14 cellular contexts compared by ENCODE assay signal in the genomic region with DNA sequence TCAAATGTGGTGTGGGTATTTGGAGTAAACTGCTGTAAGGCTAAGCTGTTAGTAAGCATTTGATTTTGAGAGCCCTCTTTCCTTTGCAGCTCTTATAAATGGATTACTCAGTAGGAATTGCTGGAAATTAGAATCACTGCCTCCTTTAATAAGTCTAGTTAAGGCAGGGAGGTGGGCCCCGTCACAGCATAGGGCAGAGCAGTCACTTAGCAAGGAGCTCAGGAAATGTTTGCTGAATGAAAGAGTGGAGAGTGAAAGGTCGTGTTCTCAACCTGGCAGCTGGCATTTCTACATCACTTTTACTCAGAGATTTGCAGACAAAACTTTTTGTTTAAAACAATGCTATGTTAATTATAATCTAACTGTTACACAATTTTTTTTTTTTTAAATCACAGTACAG. TPM values are rescaled to one million over a fixed set of nuclear protein-coding genes. Genes with fewer than 3 reads are reported as not detected.
A peak's percentile ranks its signal among the peaks of the same experiment; 100 is the strongest.
DNase-seq lines count a peak whose midpoint lies in the region; ATAC-seq, FAIRE-seq and TF ChIP-seq lines count a peak whose summit lies in the region.
"Had no signal": no experiment of that assay in that cellular context is flagged by ENCODE, and none has a peak within 500 bp of the region (broad histone marks: within the 10 kb centered on the region; RNA-seq: fewer than 3 reads in every experiment).

No MANE protein-coding gene starts in this region.

- H3K27ac ChIP-seq in CD4-positive, alpha-beta T cell (ENCODE audit: low read depth, low read length): no peak overlapping the region
- H3K27ac ChIP-seq in H9 (ENCODE audit: insufficient read length, low read depth, low read length) (no peak overlapping the region), neuronal stem cell (replicated peaks; ENCODE audit: low read length) (no peak overlapping the region), pancreas (no peak overlapping the region)
- no peak overlapping the region for H3K27ac ChIP-seq in naive thymus-derived CD4-positive, alpha-beta T cell (ENCODE audit: low read depth, low read length)
- H3K27ac ChIP-seq: C4-2B, SK-N-MC had no signal

- H3K79me1 ChIP-seq in H9 (ENCODE audit: insufficient read depth, low read depth, low read length, poor library complexity, severe bottlenecking) (no peaks in the 10 kb centered on the region), neuronal stem cell (ENCODE audit: low read depth, low read length) (no peaks in the 10 kb centered on the region)

- peaks cover 56% of the 10 kb centered on the region for H3K36me3 Mint-ChIP-seq in CD4-positive, alpha-beta T cell (ENCODE audit: low read depth)
- H3K36me3 Mint-ChIP-seq in H9 (ENCODE audit: insufficient read depth in 1 of 3, low read depth in 3 of 3) (peaks cover 9 to 19% (median 14%) of the 10 kb centered on the region in 3 experiments; a peak in 6 of 7 replicates), WTC11 (peaks cover 2% of the 10 kb centered on the region)
- H3K36me3 Mint-ChIP-seq in naive thymus-derived CD4-positive, alpha-beta T cell: peaks cover 0 to 31% (median 16%) of the 10 kb centered on the region in 5 donors

- H3K4me3 Mint-ChIP-seq in CD4-positive, alpha-beta T cell: peak overlapping the region; percentile 36
- H3K4me3 Mint-ChIP-seq in H9: no peak overlapping the region
- no peak overlapping the region for H3K4me3 Mint-ChIP-seq in WTC11
- H3K4me3 Mint-ChIP-seq in naive thymus-derived CD4-positive, alpha-beta T cell: peak overlapping the region in 9 of 10 donors; percentile 22 to 72 (median 44)

- CTCF ChIA-PET in CD4-positive, alpha-beta T cell (lab: Charles Lee): interaction anchor here (1.0 to 16.8 kb wide), 6 partner anchors 6 to 25 kb away, joined by 3 to 187 read pairs (median 3); a partner anchor contains a TSS
- CTCF ChIA-PET in WTC11 (lab: Charles Lee): interaction anchor here (0.6 to 3.6 kb wide), 6 partner anchors 9 to 325 kb away, joined by 3 to 33 read pairs (median 3); no protein-coding TSS in a partner anchor
- CTCF ChIA-PET in naive thymus-derived CD4-positive, alpha-beta T cell (lab: Charles Lee): interaction anchor here (0.6 to 5.3 kb wide), 6 partner anchors 9 to 80 kb away, joined by 4 to 41 read pairs (median 5); no protein-coding TSS in a partner anchor

- H2BK120ac ChIP-seq in H9 (ENCODE audit: low read depth, low read length, poor library complexity, severe bottlenecking) (no peak overlapping the region), neuronal stem cell (ENCODE audit: low read depth, low read length) (no peak overlapping the region)

- H3K4me1 Mint-ChIP-seq in CD4-positive, alpha-beta T cell (ENCODE audit: low read depth): peaks cover 86% of the 10 kb centered on the region
- peaks cover 69 to 78% of the 10 kb centered on the region in 2 experiments for H3K4me1 Mint-ChIP-seq in H9
- H3K4me1 Mint-ChIP-seq in WTC11: peaks cover 80% of the 10 kb centered on the region
- H3K4me1 Mint-ChIP-seq in naive thymus-derived CD4-positive, alpha-beta T cell: peaks cover 19 to 96% (median 91%) of the 10 kb centered on the region in 7 donors

- no peak overlapping the region for H3K4ac ChIP-seq in H9 (ENCODE audit: low read depth, low read length)
- no peak overlapping the region for H3K4ac ChIP-seq in neuronal stem cell (ENCODE audit: low read length)

- H3K23me2 ChIP-seq in H9 (ENCODE audit: insufficient read length, low read depth, low read length, poor library complexity, severe bottlenecking): no peaks in the 10 kb centered on the region

- H2AFZ ChIP-seq in H9 (ENCODE audit: low read length) (no peak overlapping the region), neuronal stem cell (ENCODE audit: low read length) (no peak overlapping the region)

- ATAC-seq in CD4-positive, alpha-beta T cell (ENCODE audit: poor library complexity): no peak
- no peak for ATAC-seq in WTC11
- ATAC-seq in naive thymus-derived CD4-positive, alpha-beta T cell: no peak
- ATAC-seq in GM19023 (IDR thresholded peaks at IDR 0.05; ENCODE audit: unreplicated experiment): no peak
- no peak for ATAC-seq in pancreas

- POLR2A ChIA-PET in CD4-positive, alpha-beta T cell (lab: Charles Lee): interaction anchor here (0.7 to 2.3 kb wide), 5 partner anchors 9 to 51 kb away, joined by 3 to 15 read pairs (median 4); a partner anchor contains a TSS
- POLR2A ChIA-PET in WTC11 (lab: Charles Lee): interaction anchor here (1.3 kb wide), 1 partner anchor 12 kb away, joined by 4 read pairs; no protein-coding TSS in a partner anchor
- POLR2A ChIA-PET in naive thymus-derived CD4-positive, alpha-beta T cell (lab: Charles Lee): interaction anchor here (1.2 to 33.2 kb wide), 2 partner anchors 8 to 18 kb away, joined by 6 to 862 read pairs; a partner anchor contains a TSS

- H3K9me3 Mint-ChIP-seq in CD4-positive, alpha-beta T cell: no peaks in the 10 kb centered on the region
- no peaks in the 10 kb centered on the region for H3K9me3 Mint-ChIP-seq in H9
- no peaks in the 10 kb centered on the region for H3K9me3 Mint-ChIP-seq in WTC11
- no peaks in the 10 kb centered on the region for H3K9me3 Mint-ChIP-seq in naive thymus-derived CD4-positive, alpha-beta T cell

- no CpG with 5 or more reads among the region's 2 CpGs for WGBS in H9 (ENCODE audit: extremely low coverage, insufficient read length, low lambda C conversion rate)
- WGBS in neuronal stem cell (ENCODE audit: extremely low coverage in 2 of 2, insufficient read length in 2 of 2, insufficient replicate concordance in 1 of 2), 2 donors: no CpG with 5 or more reads among the region's 2 CpGs
- 31 to 44% methylated on average over 2 of the region's 2 CpGs for WGBS in pancreas, 2 donors

- H3T11ph ChIP-seq in H9 (ENCODE audit: low read length): no peak overlapping the region

- no peak for FAIRE-seq in pancreas (lab: Jason Lieb, UNC)

- no peaks in the 10 kb centered on the region for H3K27me3 ChIP-seq in CD4-positive, alpha-beta T cell (ENCODE audit: control insufficient read depth, insufficient read depth, low read length)
- H3K27me3 ChIP-seq in H9 (ENCODE audit: insufficient read depth, low read length) (no peaks in the 10 kb centered on the region), neuronal stem cell (ENCODE audit: control insufficient read depth in 3 of 3, insufficient read depth in 3 of 3, low read depth in 1 of 3, low read length in 3 of 3) (no peaks in the 10 kb centered on the region), pancreas (no peaks in the 10 kb centered on the region)
- no peaks in the 10 kb centered on the region for H3K27me3 ChIP-seq in naive thymus-derived CD4-positive, alpha-beta T cell (ENCODE audit: control insufficient read depth in 2 of 2, insufficient read depth in 2 of 2, low read length in 2 of 2)

- intact Hi-C loops in CD4-positive, alpha-beta T cell (cut with DNase I, micrococcal nuclease): no loop called here
- intact Hi-C loops in naive thymus-derived CD4-positive, alpha-beta T cell (cut with micrococcal nuclease): no loop called here
- intact Hi-C loops in pancreas (cut with DNase I): no loop called here

- no peak overlapping the region for H2AK5ac ChIP-seq in H9 (ENCODE audit: insufficient read length, low read length)
- no peak overlapping the region for H2AK5ac ChIP-seq in neuronal stem cell (ENCODE audit: low read depth, low read length)

- no peak for TF ChIP-seq CTCF in CD4-positive, alpha-beta T cell (IDR thresholded peaks at IDR 0.05)
- TF ChIP-seq CTCF in H9 (conservative IDR thresholded peaks at IDR 0.05): no peak
- TF ChIP-seq CTCF in WTC11 (IDR thresholded peaks at IDR 0.05): no peak
- no peak for TF ChIP-seq CTCF in pancreas (IDR thresholded peaks at IDR 0.05)

- H2BK15ac ChIP-seq in H9 (ENCODE audit: low read depth, low read length) (no peak overlapping the region), neuronal stem cell (ENCODE audit: low read length) (no peak overlapping the region)

- H3K14ac ChIP-seq in H9 (ENCODE audit: insufficient read depth, low read length) (no peak overlapping the region), neuronal stem cell (ENCODE audit: low read length) (no peak overlapping the region)

- H3K4me2 ChIP-seq in H9 (ENCODE audit: insufficient read depth, insufficient read length, low read length) (no peak overlapping the region), neuronal stem cell (ENCODE audit: insufficient read depth, low read length, poor library complexity, severe bottlenecking) (no peak overlapping the region)

- peak overlapping the region; percentile 19 for H3K27ac Mint-ChIP-seq in CD4-positive, alpha-beta T cell
- H3K27ac Mint-ChIP-seq in H9 (peak overlapping the region in 2 of 3 experiments; percentile 71 to 96; a peak in 4 of 7 replicates), WTC11 (peak overlapping the region; percentile 22; the same call in 1 of the 2 replicates)
- H3K27ac Mint-ChIP-seq in naive thymus-derived CD4-positive, alpha-beta T cell: peak overlapping the region in 8 of 9 donors; percentile 8 to 88 (median 76)

- no peak overlapping the region for H2BK5ac ChIP-seq in H9 (ENCODE audit: insufficient read length, low read length)
- no peak overlapping the region for H2BK5ac ChIP-seq in neuronal stem cell (ENCODE audit: low read length)

- peaks cover 0 to 15% (median 0%) of the 10 kb centered on the region in 3 experiments for H3K36me3 ChIP-seq in naive thymus-derived CD4-positive, alpha-beta T cell (ENCODE audit: control insufficient read depth in 2 of 3, insufficient read depth in 3 of 3, low read length in 3 of 3)
- no peaks in the 10 kb centered on the region for H3K36me3 ChIP-seq in neuronal stem cell (replicated peaks in 1 of 2; ENCODE audit: control insufficient read depth in 2 of 2, insufficient read depth in 2 of 2, low read length in 2 of 2)
- no peaks in the 10 kb centered on the region for H3K36me3 ChIP-seq in pancreas

- no peak for DNase-seq in CD4-positive, alpha-beta T cell
- DNase-seq in H9 (no peak), WTC11 (ENCODE audit: low spot score) (no peak), neuronal stem cell (ENCODE audit: low spot score) (no peak), pancreas (no peak)
- DNase-seq in naive thymus-derived CD4-positive, alpha-beta T cell: no peak
- DNase-seq: KBM-7, NCI-H1417 treated with DMSO at 0.1 percent for 48 hours, NCI-H1930, NCI-H446, Right ventricle myocardium superior had no signal

- no peak overlapping the region for H3K9ac ChIP-seq in H9 (ENCODE audit: extremely low read depth, insufficient read length, low read length)
- H3K9ac ChIP-seq in neuronal stem cell (ENCODE audit: low read depth, low read length, poor library complexity): no peak overlapping the region

- H3K18ac ChIP-seq in H9 (ENCODE audit: insufficient read length, low read depth, low read length) (no peak overlapping the region), neuronal stem cell (ENCODE audit: low read length) (no peak overlapping the region)

- no peak overlapping the region for H2BK20ac ChIP-seq in H9 (ENCODE audit: low read depth, low read length, poor library complexity, severe bottlenecking)

- no peak overlapping the region for H3K23ac ChIP-seq in H9 (ENCODE audit: insufficient read length, low read depth, low read length)
- H3K23ac ChIP-seq in neuronal stem cell (ENCODE audit: low read depth, low read length, poor library complexity): no peak overlapping the region

- H2BK12ac ChIP-seq in H9 (ENCODE audit: insufficient read length, low read depth, low read length) (no peak overlapping the region), neuronal stem cell (ENCODE audit: low read length) (no peak overlapping the region)

- H4K8ac ChIP-seq in H9 (replicated peaks; ENCODE audit: insufficient read length, low read depth, low read length) (no peak overlapping the region), neuronal stem cell (ENCODE audit: low read depth, low read length) (no peak overlapping the region)

- H4K20me1 ChIP-seq in H9 (ENCODE audit: control insufficient read depth, insufficient read depth, insufficient read length): no peaks in the 10 kb centered on the region

- no peak overlapping the region for H3K4me3 ChIP-seq in naive thymus-derived CD4-positive, alpha-beta T cell (ENCODE audit: low read length)
- H3K4me3 ChIP-seq in neuronal stem cell (ENCODE audit: low read length in 2 of 2) (no peak overlapping the region), pancreas (no peak overlapping the region)
- H3K4me3 ChIP-seq: SK-N-MC had no signal

- H3K4me1 ChIP-seq in H9 (ENCODE audit: insufficient read depth, low read length) (peaks cover 21% of the 10 kb centered on the region), neuronal stem cell (ENCODE audit: control insufficient read depth in 2 of 2, insufficient read depth in 1 of 2, low read depth in 1 of 2, low read length in 2 of 2) (peaks cover 4 to 16% of the 10 kb centered on the region in 2 donors), pancreas (peaks cover 20 to 33% (median 25%) of the 10 kb centered on the region in 3 donors)
- peaks cover 3 to 79% of the 10 kb centered on the region in 2 donors for H3K4me1 ChIP-seq in naive thymus-derived CD4-positive, alpha-beta T cell (ENCODE audit: control insufficient read depth in 2 of 2, insufficient read depth in 2 of 2, low read length in 2 of 2)

- H3K56ac ChIP-seq in H9 (ENCODE audit: insufficient read length, low read depth, low read length): no peak overlapping the region

- peaks cover 8% of the 10 kb centered on the region for H3K79me2 ChIP-seq in H9 (ENCODE audit: insufficient read depth, low read length)

- H3K9me3 ChIP-seq in CD4-positive, alpha-beta T cell (ENCODE audit: control insufficient read depth, low read length): no peaks in the 10 kb centered on the region
- H3K9me3 ChIP-seq in H9 (ENCODE audit: control insufficient read depth, low read depth, low read length): no peaks in the 10 kb centered on the region
- no peaks in the 10 kb centered on the region for H3K9me3 ChIP-seq in naive thymus-derived CD4-positive, alpha-beta T cell (ENCODE audit: control insufficient read depth in 2 of 3, low read length in 3 of 3)
- H3K9me3 ChIP-seq in neuronal stem cell (replicated peaks in 1 of 2; ENCODE audit: control insufficient read depth in 2 of 2, insufficient read depth in 1 of 2, low read depth in 1 of 2, low read length in 2 of 2): no peaks in the 10 kb centered on the region
- no peaks in the 10 kb centered on the region for H3K9me3 ChIP-seq in pancreas

- H4K91ac ChIP-seq in H9 (ENCODE audit: insufficient read length, low read depth, low read length): no peak overlapping the region
- no peak overlapping the region for H4K91ac ChIP-seq in neuronal stem cell (ENCODE audit: low read depth, low read length, poor library complexity)

- H4K5ac ChIP-seq in H9 (ENCODE audit: insufficient read length, low read depth, low read length): no peak overlapping the region

- no peaks in the 10 kb centered on the region for H3K27me3 Mint-ChIP-seq in CD4-positive, alpha-beta T cell
- H3K27me3 Mint-ChIP-seq in H9 (ENCODE audit: low read depth) (no peaks in the 10 kb centered on the region), WTC11 (ENCODE audit: low read depth) (no peaks in the 10 kb centered on the region)
- peaks cover 0 to 18% (median 0%) of the 10 kb centered on the region in 5 donors for H3K27me3 Mint-ChIP-seq in naive thymus-derived CD4-positive, alpha-beta T cell

RNA-seq across cellular contexts. Expression of a gene that starts 25.5 kb away (rescaled TPM):
- 10 to 100 TPM; 53.5 to 58.0 TPM for total RNA-seq in CD4-positive, alpha-beta T cell
- total RNA-seq in H9 (2021) (78.3 and 78.9 TPM in 2 replicates), WTC11 (2021) (78.8 to 83.6 TPM (median 82.4 TPM) in 3 replicates), pancreas (10 to 100 TPM; 50.7 to 92.7 (median 58.3) TPM)
- 100 to 1,000 TPM in 4 of 5 experiments, 10 to 100 TPM in 1; 13.1 to 179 (median 135) TPM for total RNA-seq in naive thymus-derived CD4-positive, alpha-beta T cell
- 100 to 1,000 TPM in 1 of 2 donors, 10 to 100 TPM in 1; 98.9 to 102 TPM for polyA plus RNA-seq in naive thymus-derived CD4-positive, alpha-beta T cell
- 18.3 TPM for polyA plus RNA-seq in neuronal stem cell (2013, experiment 1 of 2)
- polyA plus RNA-seq in neuronal stem cell (2013, experiment 2 of 2): 18.0 TPM
- polyA plus RNA-seq in pancreas: 10 to 100 TPM; 14.7 to 23.8 TPM

Comparison
In these comparisons a context has a peak if more than half of its experiments do, and no peak if none do; other contexts are left out.
1. H3K27ac Mint-ChIP-seq: peak in every context shown above with its lines; median percentile 84 in H9; 76 in naive thymus-derived CD4-positive, alpha-beta T cell; 22 in WTC11; 19 in CD4-positive, alpha-beta T cell.
2. H3K4me3 Mint-ChIP-seq: peak in CD4-positive, alpha-beta T cell (single experiment) and naive thymus-derived CD4-positive, alpha-beta T cell (9 of 10); none in H9 (0 of 2) and WTC11 (single experiment).